In genomic region chr20:43942661-43943285, GRCh38 we compare ENCODE assay signal across 9 cellular contexts. TPM values are rescaled to one million over a fixed set of nuclear protein-coding genes. Genes with fewer than 3 reads are reported as not detected.
DNase-seq lines count a peak whose midpoint lies in the region; ATAC-seq, FAIRE-seq and TF ChIP-seq lines count a peak whose summit lies in the region.
"Had no signal": no experiment of that assay in that cellular context is flagged by ENCODE, and none has a peak within 500 bp of the region (broad histone marks: within the 10 kb centered on the region; RNA-seq: fewer than 3 reads in every experiment).

No MANE protein-coding gene starts in this region.

- H3K27me3 ChIP-seq in bronchial epithelial cell (ENCODE audit: control insufficient read depth, insufficient read depth, low read length): peaks cover 17% of the 10 kb centered on the region
- no peaks in the 10 kb centered on the region for H3K27me3 ChIP-seq in ovary
- H3K27me3 ChIP-seq in gastrocnemius medialis: no peaks in the 10 kb centered on the region

- H3K4me1 ChIP-seq in ovary (ENCODE audit: insufficient read depth) (peaks cover 2% of the 10 kb centered on the region), gastrocnemius medialis (no peaks in the 10 kb centered on the region)

- in situ Hi-C loops in gastrocnemius medialis (cut with MboI; ENCODE audit: low sequenced_read_pairs in 4 of 4): no loop called here

- H3K36me3 ChIP-seq in bronchial epithelial cell (ENCODE audit: control insufficient read depth, insufficient read depth, low read length): no peaks in the 10 kb centered on the region
- no peaks in the 10 kb centered on the region for H3K36me3 ChIP-seq in ovary
- H3K36me3 ChIP-seq in gastrocnemius medialis: no peaks in the 10 kb centered on the region

- TF ChIP-seq EP300 in ovary (IDR thresholded peaks at IDR 0.05): no peak

- intact Hi-C loops in sciatic nerve (cut with DNase I) (no loop called here), ovary (cut with DNase I) (no loop called here), gastrocnemius medialis (cut with DNase I; ENCODE audit: low total_unique reads) (no loop called here)

- FAIRE-seq in H54 (lab: Jason Lieb, UNC) (no peak), bronchial epithelial cell (lab: Jason Lieb, UNC) (no peak)
- FAIRE-seq: colon had no signal

- no peak for TF ChIP-seq POLR2A in H54 (IDR thresholded peaks at IDR 0.05; ENCODE audit: low read depth, low read length)
- TF ChIP-seq POLR2A in ovary (IDR thresholded peaks at IDR 0.05): no peak
- no peak for TF ChIP-seq POLR2A in gastrocnemius medialis (IDR thresholded peaks at IDR 0.05)

- DNase-seq in activated CD4-positive, alpha-beta T cell treated with anti-CD3 and anti-CD28 coated beads, Interleukin-2, amount 50 U/mL, for 1 hour: peak; percentile 13
- no peak for DNase-seq in activated CD4-positive, alpha-beta T cell treated with anti-CD3 and anti-CD28 coated beads, Interleukin-2, amount 50 U/mL, for 48 hours
- DNase-seq in H54 (ENCODE audit: insufficient read length, low spot score) (peak; percentile 57), NOMO-1 (lab: John Stamatoyannopoulos, UW; ENCODE audit: unreplicated experiment in 2 of 2) (peak; percentile 62 to 94), bronchial epithelial cell (ENCODE audit: low read depth) (peak; percentile 50), sciatic nerve (ENCODE audit: low spot score) (no peak), ovary (no peak), gastrocnemius medialis (no peak)

- H3K27ac ChIP-seq in ovary (no peak overlapping the region), gastrocnemius medialis (no peak overlapping the region)

- peak; percentile 31 for ATAC-seq in sciatic nerve
- ATAC-seq in gastrocnemius medialis: no peak

- no peaks in the 10 kb centered on the region for H3K9me3 ChIP-seq in ovary
- no peaks in the 10 kb centered on the region for H3K9me3 ChIP-seq in gastrocnemius medialis

- TF ChIP-seq CTCF in bronchial epithelial cell (IDR thresholded peaks at IDR 0.05; ENCODE audit: insufficient read depth, low read length, severe bottlenecking): no peak
- no peak for TF ChIP-seq CTCF in ovary (IDR thresholded peaks at IDR 0.05)
- no peak for TF ChIP-seq CTCF in gastrocnemius medialis (IDR thresholded peaks at IDR 0.05 in 4 of 5, conservative IDR thresholded peaks at IDR 0.05 in 1 of 5)

- 58 to 62% (median 58%) methylated on average over 9 of the region's 9 CpGs for WGBS in ovary, 3 donors

- H3K4me3 ChIP-seq in bronchial epithelial cell (ENCODE audit: low read depth, low read length) (no peak overlapping the region), ovary (no peak overlapping the region), gastrocnemius medialis (no peak overlapping the region)

RNA-seq across cellular contexts. Expression of gene TOX2, which starts 28.1 kb away (rescaled TPM):
- total RNA-seq in bronchial epithelial cell: not detected in 2 replicates
- 2.1 TPM for total RNA-seq in sciatic nerve
- 1 to 10 TPM in 6 of 7 donors, under 1 TPM in 1; 0.69 to 5.6 (median 1.3) TPM for total RNA-seq in ovary
- polyA plus RNA-seq in ovary: 1 to 10 TPM; 2.3 to 4.0 TPM
- under 1 TPM in 2 of 4 donors, not detected in 2; 0.20 to 0.42 TPM for total RNA-seq in gastrocnemius medialis

Comparison
In these comparisons a context has a peak if more than half of its experiments do, and no peak if none do; other contexts are left out.
1. DNase-seq: peak in activated CD4-positive, alpha-beta T cell treated with anti-CD3 and anti-CD28 coated beads, Interleukin-2, amount 50 U/mL, for 1 hour (single experiment), H54 (single experiment), NOMO-1 (2 of 2) and bronchial epithelial cell (single experiment); none in activated CD4-positive, alpha-beta T cell treated with anti-CD3 and anti-CD28 coated beads, Interleukin-2, amount 50 U/mL, for 48 hours (0 of 2), sciatic nerve (single experiment), ovary (0 of 5) and gastrocnemius medialis (0 of 2).